ENCODE assay signal across 29 cellular contexts in the genomic region with DNA sequence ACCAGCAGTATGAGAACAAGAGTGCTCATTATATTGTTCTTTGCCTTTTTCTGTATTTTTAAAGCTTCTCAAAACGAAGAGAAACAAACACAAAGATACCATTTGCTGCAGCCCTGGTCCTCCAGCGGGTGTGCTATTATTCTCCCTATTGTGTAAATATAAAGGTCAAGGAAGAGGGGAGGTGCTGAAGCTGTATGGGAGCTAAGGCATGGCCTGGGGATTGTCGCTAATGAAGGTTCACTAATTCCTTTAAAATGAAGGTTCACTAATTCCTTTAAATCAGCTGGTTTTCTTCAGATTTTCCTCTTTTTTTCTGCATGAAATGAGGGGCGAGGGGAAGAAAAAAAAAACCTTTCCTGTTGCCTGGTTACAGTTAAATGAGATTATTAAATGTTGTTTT.
A peak's percentile ranks its signal among the peaks of the same experiment; 100 is the strongest.
DNase-seq lines count a peak whose midpoint lies in the region; ATAC-seq and TF ChIP-seq lines count a peak whose summit lies in the region.
"Had no signal": no experiment of that assay in that cellular context is flagged by ENCODE, and none has a peak within 500 bp of the region (broad histone marks: within the 10 kb centered on the region; RNA-seq: fewer than 3 reads in every experiment).

No MANE protein-coding gene starts in this region.

- DNase-seq in NCI-H345 (lab: John Stamatoyannopoulos, UW), result peak; percentile 1
- DNase-seq in NCI-H345 treated with DMSO at 0.1 percent for 48 hours (lab: John Stamatoyannopoulos, UW; ENCODE audit: unreplicated experiment), result no peak
- no peak for DNase-seq in WTC11 (ENCODE audit: low spot score)
- peak; percentile 84 for DNase-seq in neural progenitor cell (ENCODE audit: low spot score)
- DNase-seq in RPMI8226, result no peak
- DNase-seq in CD14-positive monocyte (ENCODE audit: low spot score), result no peak
- DNase-seq: activated B cell treated with CpG ODN at 0.5 μM for 24 hours; activated CD4-positive, alpha-beta T cell treated with anti-CD3 and anti-CD28 coated beads, Interleukin-2, amount 10 ng/mL, durations not matched to agents 7 days and 5 days; activated effector memory CD4-positive, alpha-beta T cell treated with Interleukin-2 at 50 U/mL for 16 hours; activated naive CD8-positive, alpha-beta T cell treated with anti-CD3 and anti-CD28 coated beads for 36 hours; activated T-cell treated with anti-CD3 and anti-CD28 coated beads, Interleukin-2, amount 50 U/mL, for 1 hour; aorta; CD4-positive, alpha-beta memory T cell; HCEC 1CT; hippocampal formation; Kasumi-1; NCI-H1694 treated with DMSO at 0.1 percent for 48 hours; NCI-H2171 treated with DMSO at 0.1 percent for 48 hours; nephron progenitor cell; NK-92 treated with Interleukin-12 subunit alpha and Interleukin-12 subunit beta, amount 100 ng/mL, for 24 hours; PC-3; SK-N-SH; small intestine; stimulated activated naive CD4-positive, alpha-beta T cell had no signal

- H3K4me1 ChIP-seq in HUES64 (ENCODE audit: insufficient read depth, low read length) (peaks cover 52% of the 10 kb centered on the region), neural progenitor cell (peaks cover 63% of the 10 kb centered on the region)
- H3K4me1 ChIP-seq: parathyroid adenoma, suprapubic skin had no signal

- H3F3A ChIP-seq in neural progenitor cell (ENCODE audit: low read depth), result peaks cover 31% of the 10 kb centered on the region

- peak overlapping the region; percentile 80 for H3K4me2 ChIP-seq in neural progenitor cell
- H3K4me2 ChIP-seq: SK-N-SH had no signal

- H3K9ac ChIP-seq in HUES64 (ENCODE audit: low read depth, low read length) (no peak overlapping the region), neural progenitor cell (no peak overlapping the region)
- H3K9ac ChIP-seq: parathyroid adenoma, SK-N-SH had no signal

- no peak overlapping the region for H3K27ac ChIP-seq in HUES64 (ENCODE audit: low read depth, low read length)
- peak overlapping the region; percentile 81 for H3K27ac ChIP-seq in neural progenitor cell
- H3K27ac ChIP-seq: parathyroid adenoma, suprapubic skin had no signal

- POLR2A ChIA-PET in WTC11 (lab: Charles Lee), result interaction anchor here (0.9 kb wide), 1 partner anchor 47 kb away, joined by 3 read pairs; no protein-coding TSS in a partner anchor

- TF ChIP-seq CTCF in WTC11 (IDR thresholded peaks at IDR 0.05) (no peak), neural progenitor cell (IDR thresholded peaks at IDR 0.05) (no peak), CD14-positive monocyte (IDR thresholded peaks at IDR 0.05) (no peak)

- H3K79me2 ChIP-seq in neural progenitor cell (ENCODE audit: low read depth), result no peaks in the 10 kb centered on the region
- H3K79me2 ChIP-seq: parathyroid adenoma had no signal

- CTCF ChIA-PET in WTC11 (lab: Charles Lee), result interaction anchor here (0.7 kb wide), 1 partner anchor 14 kb away, joined by 4 read pairs; no protein-coding TSS in a partner anchor

- H4K20me1 ChIP-seq in neural progenitor cell (ENCODE audit: low read depth), result no peaks in the 10 kb centered on the region

- no peaks in the 10 kb centered on the region for H3K36me3 ChIP-seq in HUES64 (ENCODE audit: insufficient read depth, low read length)
- no peaks in the 10 kb centered on the region for H3K36me3 ChIP-seq in neural progenitor cell
- H3K36me3 ChIP-seq: suprapubic skin had no signal

- no peak overlapping the region for H3K27ac Mint-ChIP-seq in WTC11
- peak overlapping the region; percentile 49 for H3K27ac Mint-ChIP-seq in neural progenitor cell
- H3K27ac Mint-ChIP-seq in CD14-positive monocyte, result no peak overlapping the region
- H3K27ac Mint-ChIP-seq: activated B cell treated with CpG ODN at 0.5 μM for 24 hours; activated CD4-positive, alpha-beta T cell treated with anti-CD3 and anti-CD28 coated beads, Interleukin-2, amount 10 ng/mL, durations not matched to agents 7 days and 5 days; activated naive CD8-positive, alpha-beta T cell treated with anti-CD3 and anti-CD28 coated beads for 36 hours; CD4-positive, alpha-beta memory T cell; memory B cell; nephron progenitor cell had no signal

- peak; percentile 82 for ATAC-seq in WTC11
- ATAC-seq: left lobe of liver, PC-3 had no signal

- 0% methylated on average over 3 of the region's 4 CpGs for WGBS in HUES64

- H3K4me3 ChIP-seq in HUES64 (ENCODE audit: low read length), result 0 out of 2 replicates have a peak overlapping the region, but pooled peaks have one; percentile 9
- peak overlapping the region; percentile 28 for H3K4me3 ChIP-seq in neural progenitor cell
- H3K4me3 ChIP-seq: suprapubic skin had no signal

- H3K9me3 ChIP-seq in HUES64 (ENCODE audit: insufficient read depth, low read depth, low read length) (no peaks in the 10 kb centered on the region), neural progenitor cell (ENCODE audit: low read depth) (no peaks in the 10 kb centered on the region)
- H3K9me3 ChIP-seq: SK-N-SH, suprapubic skin had no signal

- H3K9me3 Mint-ChIP-seq in WTC11 (peaks cover 4% of the 10 kb centered on the region), neural progenitor cell (no peaks in the 10 kb centered on the region), CD14-positive monocyte (peaks cover 0 to 10% (median 1%) of the 10 kb centered on the region in 7 donors)
- H3K9me3 Mint-ChIP-seq: activated CD4-positive, alpha-beta T cell treated with anti-CD3 and anti-CD28 coated beads, Interleukin-2, amount 10 ng/mL, durations not matched to agents 7 days and 5 days; nephron progenitor cell had no signal

- H3K36me3 Mint-ChIP-seq in WTC11 (no peaks in the 10 kb centered on the region), neural progenitor cell (no peaks in the 10 kb centered on the region), CD14-positive monocyte (no peaks in the 10 kb centered on the region)
- H3K36me3 Mint-ChIP-seq: activated naive CD8-positive, alpha-beta T cell treated with anti-CD3 and anti-CD28 coated beads for 36 hours; CD4-positive, alpha-beta memory T cell; memory B cell had no signal

- intact Hi-C loops in CD14-positive monocyte (cut with micrococcal nuclease), result no loop called here

- H2AFZ ChIP-seq in neural progenitor cell (replicated peaks), result no peak overlapping the region
- H2AFZ ChIP-seq: parathyroid adenoma had no signal

- H3K4me1 Mint-ChIP-seq in WTC11 (peaks cover 54% of the 10 kb centered on the region), neural progenitor cell (peaks cover 62% of the 10 kb centered on the region), CD14-positive monocyte (no peaks in the 10 kb centered on the region)
- H3K4me1 Mint-ChIP-seq: activated B cell treated with CpG ODN at 0.5 μM for 24 hours; activated CD4-positive, alpha-beta T cell treated with anti-CD3 and anti-CD28 coated beads, Interleukin-2, amount 10 ng/mL, durations not matched to agents 7 days and 5 days; activated naive CD8-positive, alpha-beta T cell treated with anti-CD3 and anti-CD28 coated beads for 36 hours; CD4-positive, alpha-beta memory T cell; memory B cell had no signal

- H3K4me3 Mint-ChIP-seq in WTC11 (no peak overlapping the region), neural progenitor cell (no peak overlapping the region), CD14-positive monocyte (no peak overlapping the region)
- H3K4me3 Mint-ChIP-seq: activated B cell treated with CpG ODN at 0.5 μM for 24 hours; activated CD4-positive, alpha-beta T cell treated with anti-CD3 and anti-CD28 coated beads, Interleukin-2, amount 10 ng/mL, durations not matched to agents 7 days and 5 days; activated naive CD8-positive, alpha-beta T cell treated with anti-CD3 and anti-CD28 coated beads for 36 hours; CD4-positive, alpha-beta memory T cell; memory B cell; nephron progenitor cell had no signal

- H3K27me3 ChIP-seq in HUES64 (ENCODE audit: insufficient read depth, low read length) (no peaks in the 10 kb centered on the region), neural progenitor cell (no peaks in the 10 kb centered on the region)
- H3K27me3 ChIP-seq: suprapubic skin had no signal

- H3K27me3 Mint-ChIP-seq in WTC11 (ENCODE audit: low read depth) (no peaks in the 10 kb centered on the region; the same call in 1 of the 2 replicates), neural progenitor cell (ENCODE audit: insufficient read depth, low read depth) (peaks cover 8% of the 10 kb centered on the region), CD14-positive monocyte (ENCODE audit: low read depth in 3 of 3) (peaks cover 5 to 6% (median 6%) of the 10 kb centered on the region in 3 donors)

TF ChIP-seq in WTC11, 78 proteins besides CTCF, POLR2A, EP300 and RAD21 (continues in another document):
- TF ChIP-seq, protein P1, sequence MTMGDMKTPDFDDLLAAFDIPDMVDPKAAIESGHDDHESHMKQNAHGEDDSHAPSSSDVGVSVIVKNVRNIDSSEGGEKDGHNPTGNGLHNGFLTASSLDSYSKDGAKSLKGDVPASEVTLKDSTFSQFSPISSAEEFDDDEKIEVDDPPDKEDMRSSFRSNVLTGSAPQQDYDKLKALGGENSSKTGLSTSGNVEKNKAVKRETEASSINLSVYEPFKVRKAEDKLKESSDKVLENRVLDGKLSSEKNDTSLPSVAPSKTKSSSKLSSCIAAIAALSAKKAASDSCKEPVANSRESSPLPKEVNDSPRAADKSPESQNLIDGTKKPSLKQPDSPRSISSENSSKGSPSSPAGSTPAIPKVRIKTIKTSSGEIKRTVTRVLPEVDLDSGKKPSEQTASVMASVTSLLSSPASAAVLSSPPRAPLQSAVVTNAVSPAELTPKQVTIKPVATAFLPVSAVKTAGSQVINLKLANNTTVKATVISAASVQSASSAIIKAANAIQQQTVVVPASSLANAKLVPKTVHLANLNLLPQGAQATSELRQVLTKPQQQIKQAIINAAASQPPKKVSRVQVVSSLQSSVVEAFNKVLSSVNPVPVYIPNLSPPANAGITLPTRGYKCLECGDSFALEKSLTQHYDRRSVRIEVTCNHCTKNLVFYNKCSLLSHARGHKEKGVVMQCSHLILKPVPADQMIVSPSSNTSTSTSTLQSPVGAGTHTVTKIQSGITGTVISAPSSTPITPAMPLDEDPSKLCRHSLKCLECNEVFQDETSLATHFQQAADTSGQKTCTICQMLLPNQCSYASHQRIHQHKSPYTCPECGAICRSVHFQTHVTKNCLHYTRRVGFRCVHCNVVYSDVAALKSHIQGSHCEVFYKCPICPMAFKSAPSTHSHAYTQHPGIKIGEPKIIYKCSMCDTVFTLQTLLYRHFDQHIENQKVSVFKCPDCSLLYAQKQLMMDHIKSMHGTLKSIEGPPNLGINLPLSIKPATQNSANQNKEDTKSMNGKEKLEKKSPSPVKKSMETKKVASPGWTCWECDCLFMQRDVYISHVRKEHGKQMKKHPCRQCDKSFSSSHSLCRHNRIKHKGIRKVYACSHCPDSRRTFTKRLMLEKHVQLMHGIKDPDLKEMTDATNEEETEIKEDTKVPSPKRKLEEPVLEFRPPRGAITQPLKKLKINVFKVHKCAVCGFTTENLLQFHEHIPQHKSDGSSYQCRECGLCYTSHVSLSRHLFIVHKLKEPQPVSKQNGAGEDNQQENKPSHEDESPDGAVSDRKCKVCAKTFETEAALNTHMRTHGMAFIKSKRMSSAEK (CRISPR knock-in tag; IDR thresholded peaks at IDR 0.05; ENCODE audit: borderline replicate concordance), result no peak
- no peak for TF ChIP-seq SP1 (CRISPR knock-in tag; conservative IDR thresholded peaks at IDR 0.05)

Comparison
In these comparisons a context has a peak if more than half of its experiments do, and no peak if none do; other contexts are left out.
1. DNase-seq: peak in NCI-H345 (single experiment) and neural progenitor cell (single experiment); none in NCI-H345 treated with DMSO at 0.1 percent for 48 hours (single experiment), WTC11 (single experiment), RPMI8226 (single experiment) and CD14-positive monocyte (single experiment).